In the genomic region with DNA sequence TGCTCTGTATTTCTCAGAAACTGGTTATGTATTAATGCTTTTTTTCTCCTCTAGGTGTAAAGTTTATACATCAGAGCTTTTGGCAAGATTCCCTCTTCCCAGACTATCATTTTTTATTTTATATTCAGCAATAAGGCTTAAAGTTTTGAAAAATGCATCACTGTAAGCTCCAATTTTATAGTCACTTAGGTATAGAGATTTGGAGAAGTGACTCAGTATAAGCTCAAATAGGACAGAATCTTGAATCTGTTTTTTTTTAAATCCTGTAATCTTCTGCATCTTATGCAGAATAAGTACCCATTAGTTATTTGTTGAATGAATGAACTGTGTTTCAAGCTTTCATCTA, we compare ENCODE assay signal across 9 cellular contexts. TPM values are rescaled to one million over a fixed set of nuclear protein-coding genes. Genes with fewer than 3 reads are reported as not detected.
DNase-seq lines count a peak whose midpoint lies in the region; ATAC-seq, FAIRE-seq and TF ChIP-seq lines count a peak whose summit lies in the region.
"Had no signal": no experiment of that assay in that cellular context is flagged by ENCODE, and none has a peak within 500 bp of the region (broad histone marks: within the 10 kb centered on the region; RNA-seq: fewer than 3 reads in every experiment).

No MANE protein-coding gene starts in this region.

- TF ChIP-seq RAD21 in A549 (conservative IDR thresholded peaks at IDR 0.05 in 1 of 2, IDR thresholded peaks at IDR 0.05 in 1 of 2) = no peak

- peak overlapping the region; percentile 91 to 97; a peak in 5 of 6 replicates for H3K27ac ChIP-seq in A549
- H3K27ac ChIP-seq in mucosa of rectum (ENCODE audit: low read depth in 2 of 2, low read length in 2 of 2) = no peak overlapping the region

- peaks cover 15% of the 10 kb centered on the region for H3K36me3 Mint-ChIP-seq in MCF 10A (ENCODE audit: insufficient read depth, unreplicated experiment)

- BruUV-seq in MCF 10A (replicated peaks; lab: Mats Ljungman, UMichigan) = no TSS peak

- intact Hi-C loops in MCF 10A (cut with micrococcal nuclease) = loop anchor here (1.0 to 2.0 kb wide), 3 partner anchors 67 to 165 kb away; a partner anchor contains a TSS

- H3K4me3 Mint-ChIP-seq in MCF 10A (ENCODE audit: unreplicated experiment) = peak overlapping the region; percentile 93

- TF ChIP-seq EP300 in A549 (IDR thresholded peaks at IDR 0.05) = no peak

- H3K4me2 ChIP-seq in A549 = peak overlapping the region; percentile 81

- H3K9me3 Mint-ChIP-seq in MCF 10A (ENCODE audit: unreplicated experiment) = no peaks in the 10 kb centered on the region

- H3K27me3 Mint-ChIP-seq in MCF 10A (ENCODE audit: insufficient read depth, unreplicated experiment) = no peaks in the 10 kb centered on the region

- no peaks in the 10 kb centered on the region for H3K36me3 ChIP-seq in mucosa of rectum (ENCODE audit: control insufficient read depth in 2 of 2, insufficient read depth in 2 of 2, low read length in 2 of 2)

- no peak for TF ChIP-seq POLR2A in A549 (IDR thresholded peaks at IDR 0.05; ENCODE audit: low read length)

- peak overlapping the region; percentile 66 for H3K27ac Mint-ChIP-seq in MCF 10A (ENCODE audit: low read depth, unreplicated experiment)

- POLR2A ChIA-PET in A549 (lab: Yijun Ruan, JAX) = interaction anchor here (1.0 to 3.6 kb wide), 2 partner anchors 11 to 162 kb away, joined by 3 to 47 read pairs; no protein-coding TSS in a partner anchor
- POLR2A ChIA-PET in MCF 10A (lab: Yijun Ruan, JAX) = interaction anchor here (0.6 to 7.1 kb wide), 24 partner anchors 10 to 651 kb away, joined by 3 to 207 read pairs (median 11); a partner anchor contains a TSS

- peaks cover 43% of the 10 kb centered on the region for H3K4me1 Mint-ChIP-seq in MCF 10A (ENCODE audit: insufficient read depth, unreplicated experiment)

- H3K4me3 ChIP-seq in A549 (peak overlapping the region; percentile 81), mucosa of rectum (ENCODE audit: low read length in 2 of 2) (peak overlapping the region; percentile 75 to 79)

- ATAC-seq in A549 = no peak
- ATAC-seq in HG03378 (IDR thresholded peaks at IDR 0.05; ENCODE audit: unreplicated experiment) = peak; percentile 3
- no peak for ATAC-seq in GM19455 (IDR thresholded peaks at IDR 0.05; ENCODE audit: unreplicated experiment)
- no peak for ATAC-seq in GM21515 (IDR thresholded peaks at IDR 0.05; ENCODE audit: unreplicated experiment)

- DNase-seq in A549 (ENCODE audit: low read depth in 1 of 2, low spot score in 1 of 2) = no peak
- no peak for DNase-seq in MCF 10A (ENCODE audit: unreplicated experiment)
- no peak for DNase-seq in CD1c-positive myeloid dendritic cell (ENCODE audit: extremely low spot score)
- DNase-seq in DMS 273 (lab: John Stamatoyannopoulos, UW; ENCODE audit: unreplicated experiment) = no peak

- H3K27me3 ChIP-seq in mucosa of rectum (ENCODE audit: control insufficient read depth in 2 of 2, insufficient read depth in 2 of 2, low read length in 2 of 2) = no peaks in the 10 kb centered on the region

- no peak for FAIRE-seq in A549 (lab: Jason Lieb, UNC)

- H3K4me1 ChIP-seq in A549 = peaks cover 59% of the 10 kb centered on the region
- H3K4me1 ChIP-seq in mucosa of rectum (ENCODE audit: control insufficient read depth in 2 of 2, insufficient read depth in 2 of 2, low read length in 2 of 2) = peaks cover 14% of the 10 kb centered on the region in 2 donors

- peak overlapping the region in 1 of 2 donors; percentile 18 for H3K9ac ChIP-seq in mucosa of rectum (ENCODE audit: low read depth in 1 of 2, low read length in 2 of 2)

- TF ChIP-seq CTCF in A549 (IDR thresholded peaks at IDR 0.05) = no peak
- TF ChIP-seq CTCF in MCF 10A (IDR thresholded peaks at IDR 0.05; ENCODE audit: unreplicated experiment) = no peak

- CTCF ChIA-PET in A549 (lab: Yijun Ruan, JAX) (interaction anchor here (0.8 to 3.4 kb wide), 20 partner anchors 10 to 475 kb away, joined by 3 to 24 read pairs (median 5); a partner anchor contains a TSS), MCF 10A (lab: Yijun Ruan, JAX) (interaction anchor here (0.6 to 14.9 kb wide), 40 partner anchors 10 to 829 kb away, joined by 3 to 270 read pairs (median 4); a partner anchor contains a TSS)

- H3K9me3 ChIP-seq in A549 (no peaks in the 10 kb centered on the region), mucosa of rectum (ENCODE audit: control insufficient read depth in 2 of 2, low read length in 2 of 2) (no peaks in the 10 kb centered on the region)

TF ChIP-seq in A549, 52 proteins besides CTCF, POLR2A, EP300 and RAD21:
- TF ChIP-seq KDM5A (IDR thresholded peaks at IDR 0.05) = no peak
- no peak for TF ChIP-seq CBX2 (IDR thresholded peaks at IDR 0.05; ENCODE audit: borderline replicate concordance, low read depth)
- TF ChIP-seq HOXA7 (CRISPR knock-in tag; IDR thresholded peaks at IDR 0.05) = no peak
- TF ChIP-seq RNF2 (IDR thresholded peaks at IDR 0.05; ENCODE audit: borderline replicate concordance, low read depth) = no peak
- TF ChIP-seq HEYL (CRISPR knock-in tag; IDR thresholded peaks at IDR 0.05) = no peak
- no peak for TF ChIP-seq EHF (CRISPR knock-in tag; IDR thresholded peaks at IDR 0.05)
- no peak for TF ChIP-seq NR3C1 (IDR thresholded peaks at IDR 0.05)
- TF ChIP-seq, protein P1, sequence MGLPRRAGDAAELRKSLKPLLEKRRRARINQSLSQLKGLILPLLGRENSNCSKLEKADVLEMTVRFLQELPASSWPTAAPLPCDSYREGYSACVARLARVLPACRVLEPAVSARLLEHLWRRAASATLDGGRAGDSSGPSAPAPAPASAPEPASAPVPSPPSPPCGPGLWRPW (IDR thresholded peaks at IDR 0.05) = no peak
- no peak for TF ChIP-seq BHLHE40 (IDR thresholded peaks at IDR 0.05; ENCODE audit: low read depth, low read length)
- no peak for TF ChIP-seq CBX8 (IDR thresholded peaks at IDR 0.05)
- no peak for TF ChIP-seq POLR2AphosphoS2 (conservative IDR thresholded peaks at IDR 0.05; ENCODE audit: low read length)
- no peak for TF ChIP-seq TP53 (CRISPR knock-in tag; IDR thresholded peaks at IDR 0.05)
- TF ChIP-seq MAFK (IDR thresholded peaks at IDR 0.05; ENCODE audit: partially characterized antibody) = no peak
- TF ChIP-seq RCOR1 (IDR thresholded peaks at IDR 0.05; ENCODE audit: low read depth, low read length) = no peak
- TF ChIP-seq JUN (IDR thresholded peaks at IDR 0.05) = no peak
TF ChIP-seq in A549: peak in this region for 0.

RNA-seq across cellular contexts. Expression of a gene that starts 1.0 kb away (rescaled TPM):
- 154 and 195 TPM in 2 replicates for polyA plus RNA-seq in A549 (2011; rRNA removed)
- 70.9 and 72.3 TPM in 2 replicates for polyA plus RNA-seq in A549 (2012; cell fraction: cytosol; rRNA removed)
- 50.6 and 56.7 TPM in 2 replicates for polyA plus RNA-seq in A549 (2012; cell fraction: nucleus; rRNA removed)
- 60.3 to 74.1 TPM (median 66.4 TPM) in 3 replicates for polyA plus RNA-seq in A549 (2017; fragmentation: RNase III; extraction: RNeasy Plus Mini Kit Qiagen cat#74134 plus additional on column Dnase treatment)
- polyA minus RNA-seq in A549 (2011; rRNA and poly(A)+ RNA removed) = 278 and 281 TPM in 2 replicates
- 50.9 and 52.3 TPM in 2 replicates for total RNA-seq in MCF 10A (2022)

RNA-seq across cellular contexts. Expression of a gene that starts 42.4 kb away (rescaled TPM):
- polyA plus RNA-seq in A549 (2011; rRNA removed) (0.09 TPM in 1 of 2 replicates, not detected in the other), A549 (2017; fragmentation: RNase III; extraction: RNeasy Plus Mini Kit Qiagen cat#74134 plus additional on column Dnase treatment) (0.04 TPM in 1 of 3 replicates, not detected in the others)
- 0.13 and 0.15 TPM in 2 replicates for polyA plus RNA-seq in A549 (2012; cell fraction: cytosol; rRNA removed)
- 0.16 and 0.17 TPM in 2 replicates for polyA plus RNA-seq in A549 (2012; cell fraction: nucleus; rRNA removed)
- polyA minus RNA-seq in A549 (2011; rRNA and poly(A)+ RNA removed) = not detected in 2 replicates
- not detected in 2 replicates for total RNA-seq in MCF 10A (2022)
- total RNA-seq: dermis blood vessel endothelial cell had no signal

Comparison
In these comparisons a context has a peak if more than half of its experiments do, and no peak if none do; other contexts are left out.
1. H3K27ac ChIP-seq: peak in A549 (2 of 2); none in mucosa of rectum (0 of 2).